29 cellular contexts compared by ENCODE assay signal in genomic region chr2:2060431-2060830, GRCh38.
"Had no signal": no experiment of that assay in that cellular context is flagged by ENCODE, and none has a peak within 500 bp of the region (broad histone marks: within the 10 kb centered on the region; RNA-seq: fewer than 3 reads in every experiment).

No MANE protein-coding gene starts in this region.

- H3K36me3 ChIP-seq: neural progenitor cell, ovary, spleen, suprapubic skin, tibial artery, transverse colon, upper lobe of left lung, vagina had no signal

- FAIRE-seq: urothelium cell line had no signal

- H3K9ac ChIP-seq: neural progenitor cell, parathyroid adenoma had no signal

- H3K27me3 ChIP-seq: neural progenitor cell, ovary, suprapubic skin, testis, transverse colon, upper lobe of left lung, vagina had no signal

- H3K9me3 ChIP-seq: ovary, psoas muscle, suprapubic skin, testis, tibial artery, transverse colon, vagina had no signal

- H3K4me2 ChIP-seq: neural progenitor cell, smooth muscle cell had no signal

- H3K4me3 ChIP-seq: neural progenitor cell, ovary, psoas muscle, skin epidermis, smooth muscle cell, spleen, suprapubic skin, testis, tibial artery, transverse colon, upper lobe of left lung, vagina had no signal

- H3K4me1 ChIP-seq: neural progenitor cell, parathyroid adenoma, psoas muscle, suprapubic skin, testis, transverse colon, vagina had no signal

- H3K79me2 ChIP-seq: parathyroid adenoma had no signal

- DNase-seq: naive thymus-derived CD4-positive, alpha-beta T cell; natural killer cell; occipital lobe; ovary; psoas muscle; right cardiac atrium; spleen; stimulated activated CD4-positive, alpha-beta T cell treated with anti-CD3 and anti-CD28 coated beads, Interleukin-12 subunit alpha, Interleukin-12 subunit beta, amount 100 ng/mL, for 4 hours; stimulated activated CD4-positive, alpha-beta T cell treated with anti-CD3 and anti-CD28 coated beads, Interleukin-1b, Interleukin-23, amount 100 ng/mL, for 48 hours; stimulated activated CD4-positive, alpha-beta T cell treated with anti-CD3 and anti-CD28 coated beads, Interleukin-4, amount 100 ng/mL, for 1 hour; stimulated activated CD4-positive, alpha-beta T cell treated with anti-CD3 and anti-CD28 coated beads, Interleukin-4, amount 100 ng/mL, for 4 hours; stimulated activated CD8-positive, alpha-beta memory T cell treated with anti-CD3 and anti-CD28 coated beads, Interleukin-4, amount 100 ng/mL, for 48 hours; stimulated activated naive CD4-positive, alpha-beta T cell; stimulated activated naive CD8-positive, alpha-beta T cell treated with anti-CD3 and anti-CD28 coated beads, Interleukin-15, amount 100 ng/mL, for 72 hours; stimulated activated naive CD8-positive, alpha-beta T cell treated with anti-CD3 and anti-CD28 coated beads, Interleukin-15, Interleukin-2, amounts not matched to agents 100 U/mL and 50 U/mL, for 24 hours; substantia nigra; testis; tibial artery; transverse colon had no signal

- H3K27ac ChIP-seq: neural progenitor cell, ovary, parathyroid adenoma, psoas muscle, skin epidermis, suprapubic skin, testis, tibial artery, transverse colon, upper lobe of left lung, vagina had no signal

- ATAC-seq: naive thymus-derived CD4-positive, alpha-beta T cell; natural killer cell; psoas muscle; right cardiac atrium; sciatic nerve; stimulated activated memory B cell treated with anti-CD40 and anti-IgM and Interleukin-4, amounts not matched to agents 10 μg/mL and 1 μg/mL and 100 μg/mL, for 72 hours; stimulated activated naive CD8-positive, alpha-beta T cell treated with anti-CD3 and anti-CD28 coated beads, Interleukin-15, amount 100 ng/mL, for 72 hours; stimulated activated naive CD8-positive, alpha-beta T cell treated with anti-CD3 and anti-CD28 coated beads, Interleukin-15, Interleukin-2, amounts not matched to agents 100 U/mL and 50 U/mL, for 24 hours had no signal

- H2AFZ ChIP-seq: neural progenitor cell, parathyroid adenoma had no signal
